2 cellular contexts compared by ENCODE assay signal in genomic region chr15:36050899-36051298, GRCh38.
A peak's percentile ranks its signal among the peaks of the same experiment; 100 is the strongest.
TF ChIP-seq lines count a peak whose summit lies in the region.

No MANE protein-coding gene starts in this region.

TF ChIP-seq in IMR-90, 13 proteins besides CTCF, POLR2A, EP300 and RAD21 (continued from another document):
- no peak for TF ChIP-seq ELK1 (IDR thresholded peaks at IDR 0.05; ENCODE audit: borderline replicate concordance, low read depth, low read length)
- no peak for TF ChIP-seq NFE2L2 (IDR thresholded peaks at IDR 0.05; ENCODE audit: low read depth, low read length)
- no peak for TF ChIP-seq CHD1 (IDR thresholded peaks at IDR 0.05; ENCODE audit: low read depth, low read length)
TF ChIP-seq in IMR-90: peak in this region for 0.

TF ChIP-seq in neural cell, 6 proteins besides CTCF, POLR2A, EP300 and RAD21 (continued from another document):
- TF ChIP-seq REST (IDR thresholded peaks at IDR 0.05; ENCODE audit: borderline replicate concordance), result peak; percentile 78
